ENCODE assay signal across 13 cellular contexts in genomic region chr1:25468037-25468436, GRCh38. TPM values are rescaled to one million over a fixed set of nuclear protein-coding genes. Genes with fewer than 3 reads are reported as not detected.
A peak's percentile ranks its signal among the peaks of the same experiment; 100 is the strongest.
DNase-seq lines count a peak whose midpoint lies in the region; ATAC-seq and TF ChIP-seq lines count a peak whose summit lies in the region.
"Had no signal": no experiment of that assay in that cellular context is flagged by ENCODE, and none has a peak within 500 bp of the region (broad histone marks: within the 10 kb centered on the region; RNA-seq: fewer than 3 reads in every experiment).

No MANE protein-coding gene starts in this region.

- no peak overlapping the region for H3K4me3 ChIP-seq in cardiac fibroblast (replicated peaks in 1 of 2; ENCODE audit: low read depth in 2 of 2, low read length in 2 of 2)
- H3K4me3 ChIP-seq: GM12878, HAP-1, SK-N-MC had no signal

- DNase-seq in EH (ENCODE audit: low read depth) (peak; percentile 8), MV-4-11 (lab: John Stamatoyannopoulos, UW) (peak; percentile 53), cardiac fibroblast (ENCODE audit: low read depth in 2 of 2) (peak; percentile 39 to 86), myocyte (ENCODE audit: low read depth) (peak; percentile 72), nucleus accumbens (lab: John Stamatoyannopoulos, UW) (no peak)
- DNase-seq in stimulated activated naive CD4-positive, alpha-beta T cell (lab: John Stamatoyannopoulos, UW): no peak
- DNase-seq: activated CD4-positive, alpha-beta memory T cell treated with anti-CD3 and anti-CD28 coated beads, Interleukin-2, amount 10 ng/mL, durations not matched to agents 7 days and 5 days; mammary epithelial cell; NCI-H1694 treated with DMSO at 0.1 percent for 48 hours had no signal

- TF ChIP-seq CTCF in cardiac fibroblast (IDR thresholded peaks at IDR 0.05; ENCODE audit: low read depth, low read length): no peak

- ATAC-seq in GM21447 (IDR thresholded peaks at IDR 0.05; ENCODE audit: unreplicated experiment): no peak

RNA-seq across cellular contexts. Expression of gene MACO1, which starts 37.3 kb away (rescaled TPM):
- 27.7 and 31.1 TPM in 2 replicates for total RNA-seq in myocyte
- polyA plus RNA-seq in myocyte (2012): 14.3 TPM

RNA-seq across cellular contexts. Expression of gene RHCE, which starts 47.4 kb away (rescaled TPM):
- total RNA-seq in myocyte: 2.1 and 2.2 TPM in 2 replicates
- 1.9 TPM for polyA plus RNA-seq in myocyte (2012)

Comparison
In these comparisons a context has a peak if more than half of its experiments do, and no peak if none do; other contexts are left out.
1. DNase-seq: peak in EH (single experiment), MV-4-11 (single experiment), cardiac fibroblast (2 of 2) and myocyte (single experiment); none in stimulated activated naive CD4-positive, alpha-beta T cell (0 of 6) and nucleus accumbens (0 of 56).